18 cellular contexts compared by ENCODE assay signal in the genomic region with DNA sequence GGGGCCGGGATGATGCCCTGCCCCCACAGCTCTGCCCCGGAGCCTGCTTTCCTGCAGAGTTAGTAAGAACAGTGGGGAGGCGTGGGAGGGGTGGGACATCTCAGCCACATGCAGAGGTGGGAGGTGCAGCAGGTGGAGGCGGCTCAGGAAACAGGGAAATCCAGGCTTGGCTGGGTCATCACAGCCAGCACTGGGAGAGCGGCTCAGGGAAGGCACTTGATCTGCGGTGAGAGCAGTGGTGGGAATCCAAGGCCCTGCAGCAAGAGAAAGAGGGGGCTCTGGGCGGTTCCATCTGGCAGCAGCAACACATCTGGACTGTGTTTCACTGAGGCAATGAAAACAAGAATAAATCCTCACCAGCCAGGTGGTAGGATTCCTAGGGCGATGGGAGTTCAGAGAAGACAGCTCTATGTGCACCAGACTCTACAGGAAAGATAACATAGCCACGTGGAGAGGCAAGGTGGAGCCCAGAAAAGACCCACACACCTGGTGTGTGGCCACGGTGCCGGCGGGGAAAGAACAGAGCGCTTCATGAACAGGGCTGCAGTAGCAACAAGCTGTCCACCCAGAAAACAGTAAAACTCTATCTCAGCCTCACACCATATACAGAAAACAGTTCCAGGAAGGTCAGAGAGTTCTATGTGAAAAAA. TPM values are rescaled to one million over a fixed set of nuclear protein-coding genes. Genes with fewer than 3 reads are reported as not detected.
DNase-seq lines count a peak whose midpoint lies in the region; ATAC-seq and TF ChIP-seq lines count a peak whose summit lies in the region.
"Had no signal": no experiment of that assay in that cellular context is flagged by ENCODE, and none has a peak within 500 bp of the region (broad histone marks: within the 10 kb centered on the region; RNA-seq: fewer than 3 reads in every experiment).

No MANE protein-coding gene starts in this region.

- no peak overlapping the region for H3K4me2 ChIP-seq in mesendoderm (ENCODE audit: low read length)

- no peaks in the 10 kb centered on the region for H3K27me3 Mint-ChIP-seq in activated CD4-positive, alpha-beta T cell treated with anti-CD3 and anti-CD28 coated beads, Interleukin-2, amount 10 ng/mL, durations not matched to agents 24 days and 14 days
- no peaks in the 10 kb centered on the region for H3K27me3 Mint-ChIP-seq in activated CD4-positive, alpha-beta T cell treated with anti-CD3 and anti-CD28 coated beads for 36 hours
- H3K27me3 Mint-ChIP-seq: dendritic cell treated with granulocyte-macrophage colony-stimulating factor and Interleukin-4, amounts not matched to agents 40 ng/mL and 50 ng/mL, for 4 days; stimulated activated naive CD8-positive, alpha-beta T cell treated with anti-CD3 and anti-CD28 coated beads, Interleukin-15, amount 100 ng/mL, for 72 hours; T-helper 17 cell had no signal

- H3K27ac Mint-ChIP-seq in activated CD4-positive, alpha-beta T cell treated with anti-CD3 and anti-CD28 coated beads, Interleukin-2, amount 10 ng/mL, durations not matched to agents 24 days and 14 days, result no peak overlapping the region
- no peak overlapping the region for H3K27ac Mint-ChIP-seq in activated CD4-positive, alpha-beta T cell treated with anti-CD3 and anti-CD28 coated beads for 36 hours
- H3K27ac Mint-ChIP-seq: dendritic cell treated with granulocyte-macrophage colony-stimulating factor and Interleukin-4, amounts not matched to agents 40 ng/mL and 50 ng/mL, for 4 days; stimulated activated naive CD8-positive, alpha-beta T cell treated with anti-CD3 and anti-CD28 coated beads, Interleukin-15, amount 100 ng/mL, for 72 hours; T-helper 17 cell had no signal

- no peak overlapping the region for H3K56ac ChIP-seq in mesendoderm (ENCODE audit: low read length)

- no peaks in the 10 kb centered on the region for H3K4me1 Mint-ChIP-seq in activated CD4-positive, alpha-beta T cell treated with anti-CD3 and anti-CD28 coated beads, Interleukin-2, amount 10 ng/mL, durations not matched to agents 24 days and 14 days
- peaks cover 2% of the 10 kb centered on the region for H3K4me1 Mint-ChIP-seq in activated CD4-positive, alpha-beta T cell treated with anti-CD3 and anti-CD28 coated beads for 36 hours

- H3K4me1 ChIP-seq in mesendoderm (ENCODE audit: control insufficient read depth, low read depth, low read length), result no peaks in the 10 kb centered on the region
- H3K4me1 ChIP-seq: Caco-2 had no signal

- no peak overlapping the region for H2BK120ac ChIP-seq in mesendoderm (ENCODE audit: low read depth, low read length)

- no peak overlapping the region for H3K18ac ChIP-seq in mesendoderm (ENCODE audit: low read length)

- H3K27me3 ChIP-seq in WERI-Rb-1 (ENCODE audit: insufficient read depth, low read depth, severe bottlenecking) (no peaks in the 10 kb centered on the region), mesendoderm (ENCODE audit: insufficient read depth, low read length, poor library complexity) (no peaks in the 10 kb centered on the region)

- no peak overlapping the region for H2AK5ac ChIP-seq in mesendoderm (ENCODE audit: low read length)

- H3K36me3 ChIP-seq in WERI-Rb-1 (0 out of 2 replicates have a peak, but pooled peaks cover 2% of the 10 kb centered on the region), mesendoderm (ENCODE audit: control insufficient read depth, insufficient read depth, low read length) (no peaks in the 10 kb centered on the region)

- H3K27ac ChIP-seq in WERI-Rb-1 (peak overlapping the region; percentile 65), mesendoderm (ENCODE audit: low read depth, low read length) (no peak overlapping the region)
- H3K27ac ChIP-seq: psoas muscle had no signal

- TF ChIP-seq CTCF in WERI-Rb-1 (IDR thresholded peaks at IDR 0.05; ENCODE audit: low read depth, low read length), result no peak

- H3K79me1 ChIP-seq in mesendoderm (ENCODE audit: low read length), result no peaks in the 10 kb centered on the region

- no peak overlapping the region for H3K23ac ChIP-seq in mesendoderm (ENCODE audit: low read length)

- H3K36me3 Mint-ChIP-seq in activated CD4-positive, alpha-beta T cell treated with anti-CD3 and anti-CD28 coated beads, Interleukin-2, amount 10 ng/mL, durations not matched to agents 24 days and 14 days (ENCODE audit: low read depth), result no peaks in the 10 kb centered on the region
- no peaks in the 10 kb centered on the region for H3K36me3 Mint-ChIP-seq in activated CD4-positive, alpha-beta T cell treated with anti-CD3 and anti-CD28 coated beads for 36 hours (ENCODE audit: low read depth)

- intact Hi-C loops in activated CD4-positive, alpha-beta T cell treated with anti-CD3 and anti-CD28 coated beads, Interleukin-2, amount 10 ng/mL, durations not matched to agents 24 days and 14 days (cut with micrococcal nuclease), result no loop called here
- intact Hi-C loops in activated CD4-positive, alpha-beta T cell treated with anti-CD3 and anti-CD28 coated beads for 36 hours (cut with DNase I, micrococcal nuclease), result no loop called here

- H2BK15ac ChIP-seq in mesendoderm (replicated peaks; ENCODE audit: low read depth), result no peak overlapping the region

- no peak overlapping the region for H4K8ac ChIP-seq in mesendoderm (ENCODE audit: low read depth, low read length)

- no peak overlapping the region for H3K4ac ChIP-seq in mesendoderm (ENCODE audit: low read depth, low read length)

- H3K4me3 Mint-ChIP-seq in activated CD4-positive, alpha-beta T cell treated with anti-CD3 and anti-CD28 coated beads, Interleukin-2, amount 10 ng/mL, durations not matched to agents 24 days and 14 days, result no peak overlapping the region
- no peak overlapping the region for H3K4me3 Mint-ChIP-seq in activated CD4-positive, alpha-beta T cell treated with anti-CD3 and anti-CD28 coated beads for 36 hours
- H3K4me3 Mint-ChIP-seq: dendritic cell treated with granulocyte-macrophage colony-stimulating factor and Interleukin-4, amounts not matched to agents 40 ng/mL and 50 ng/mL, for 4 days; stimulated activated naive CD8-positive, alpha-beta T cell treated with anti-CD3 and anti-CD28 coated beads, Interleukin-15, amount 100 ng/mL, for 72 hours; T-helper 17 cell had no signal

- H3K4me3 ChIP-seq in WERI-Rb-1 (ENCODE audit: low read depth, low read length) (no peak overlapping the region), mesendoderm (ENCODE audit: low read length) (no peak overlapping the region)
- H3K4me3 ChIP-seq: psoas muscle had no signal

- H3K79me2 ChIP-seq in mesendoderm (ENCODE audit: control insufficient read depth, insufficient read depth, low read length), result no peaks in the 10 kb centered on the region

- no peak overlapping the region for H4K5ac ChIP-seq in mesendoderm (ENCODE audit: low read length)

- no CpG with 5 or more reads among the region's 13 CpGs for WGBS in mesendoderm (ENCODE audit: extremely low coverage, insufficient coverage, low lambda C conversion rate)

- H2BK5ac ChIP-seq in mesendoderm (ENCODE audit: low read length), result no peak overlapping the region

- CTCF ChIA-PET in activated CD4-positive, alpha-beta T cell treated with anti-CD3 and anti-CD28 coated beads for 36 hours (lab: Charles Lee), result interaction anchor here (0.6 kb wide), 1 partner anchor 342 kb away, joined by 3 read pairs; no protein-coding TSS in a partner anchor

- no peak overlapping the region for H3K9ac ChIP-seq in mesendoderm (ENCODE audit: low read length)

- peak; percentile 75 for DNase-seq in COR-L47 (lab: John Stamatoyannopoulos, UW)
- peak; percentile 15 for DNase-seq in NCI-H128 (lab: John Stamatoyannopoulos, UW; ENCODE audit: unreplicated experiment)
- peak; percentile 87 for DNase-seq in WERI-Rb-1
- peak; percentile 37 for DNase-seq in mesendoderm
- no peak for DNase-seq in activated CD4-positive, alpha-beta T cell treated with anti-CD3 and anti-CD28 coated beads, Interleukin-2, amount 10 ng/mL, durations not matched to agents 24 days and 14 days
- no peak for DNase-seq in activated CD4-positive, alpha-beta T cell treated with anti-CD3 and anti-CD28 coated beads for 36 hours
- DNase-seq: activated CD4-positive, alpha-beta T cell treated with anti-CD3 and anti-CD28 coated beads for 1 hour; activated CD8-positive, alpha-beta memory T cell treated with anti-CD3 and anti-CD28 coated beads, Interleukin-2, amount 50 U/mL, for 4 hours; activated naive CD4-positive, alpha-beta T cell; Caco-2; psoas muscle; stimulated activated CD4-positive, alpha-beta T cell treated with anti-CD3 and anti-CD28 coated beads, Interleukin-12 subunit alpha, Interleukin-12 subunit beta, amount 100 ng/mL, for 4 hours; stimulated activated naive CD8-positive, alpha-beta T cell treated with anti-CD3 and anti-CD28 coated beads, Interleukin-15, amount 100 ng/mL, for 72 hours; T-helper 17 cell had no signal

- ATAC-seq in activated CD4-positive, alpha-beta T cell treated with anti-CD3 and anti-CD28 coated beads for 36 hours, result no peak
- ATAC-seq in GM21360 (IDR thresholded peaks at IDR 0.05; ENCODE audit: unreplicated experiment) (no peak), GM21423 (IDR thresholded peaks at IDR 0.05; ENCODE audit: unreplicated experiment) (no peak)
- ATAC-seq: psoas muscle; Right ventricle myocardium inferior; stimulated activated naive CD8-positive, alpha-beta T cell treated with anti-CD3 and anti-CD28 coated beads, Interleukin-15, amount 100 ng/mL, for 72 hours; T-helper 17 cell had no signal

- H3K9me3 ChIP-seq in WERI-Rb-1 (ENCODE audit: severe bottlenecking), result no peaks in the 10 kb centered on the region
- H3K9me3 ChIP-seq: Caco-2, psoas muscle had no signal

- H3K9me3 Mint-ChIP-seq in activated CD4-positive, alpha-beta T cell treated with anti-CD3 and anti-CD28 coated beads, Interleukin-2, amount 10 ng/mL, durations not matched to agents 24 days and 14 days, result no peaks in the 10 kb centered on the region
- no peaks in the 10 kb centered on the region for H3K9me3 Mint-ChIP-seq in activated CD4-positive, alpha-beta T cell treated with anti-CD3 and anti-CD28 coated beads for 36 hours (ENCODE audit: low read depth)
- H3K9me3 Mint-ChIP-seq: dendritic cell treated with granulocyte-macrophage colony-stimulating factor and Interleukin-4, amounts not matched to agents 40 ng/mL and 50 ng/mL, for 4 days; stimulated activated naive CD8-positive, alpha-beta T cell treated with anti-CD3 and anti-CD28 coated beads, Interleukin-15, amount 100 ng/mL, for 72 hours had no signal

- POLR2A ChIA-PET in activated CD4-positive, alpha-beta T cell treated with anti-CD3 and anti-CD28 coated beads for 36 hours (lab: Charles Lee), result no interaction called here

RNA-seq across cellular contexts. Expression of gene CCDC85C, which starts 57.7 kb away (rescaled TPM):
- polyA plus RNA-seq in mesendoderm (2013, experiment 1 of 2), result 10.1 TPM
- 10.7 TPM for polyA plus RNA-seq in mesendoderm (2013, experiment 2 of 2)
- total RNA-seq in activated CD4-positive, alpha-beta T cell treated with anti-CD3 and anti-CD28 coated beads, Interleukin-2, amount 10 ng/mL, durations not matched to agents 24 days and 14 days, result 6.7 TPM in 2 replicates
- 1 to 10 TPM; 6.1 to 6.2 TPM for total RNA-seq in activated CD4-positive, alpha-beta T cell treated with anti-CD3 and anti-CD28 coated beads for 36 hours

Comparison
In these comparisons a context has a peak if more than half of its experiments do, and no peak if none do; other contexts are left out.
1. DNase-seq: peak in COR-L47 (single experiment), NCI-H128 (single experiment), WERI-Rb-1 (single experiment) and mesendoderm (single experiment); none in activated CD4-positive, alpha-beta T cell treated with anti-CD3 and anti-CD28 coated beads, Interleukin-2, amount 10 ng/mL, durations not matched to agents 24 days and 14 days (single experiment) and activated CD4-positive, alpha-beta T cell treated with anti-CD3 and anti-CD28 coated beads for 36 hours (single experiment).